16 cellular contexts compared by ENCODE assay signal in the genomic region with DNA sequence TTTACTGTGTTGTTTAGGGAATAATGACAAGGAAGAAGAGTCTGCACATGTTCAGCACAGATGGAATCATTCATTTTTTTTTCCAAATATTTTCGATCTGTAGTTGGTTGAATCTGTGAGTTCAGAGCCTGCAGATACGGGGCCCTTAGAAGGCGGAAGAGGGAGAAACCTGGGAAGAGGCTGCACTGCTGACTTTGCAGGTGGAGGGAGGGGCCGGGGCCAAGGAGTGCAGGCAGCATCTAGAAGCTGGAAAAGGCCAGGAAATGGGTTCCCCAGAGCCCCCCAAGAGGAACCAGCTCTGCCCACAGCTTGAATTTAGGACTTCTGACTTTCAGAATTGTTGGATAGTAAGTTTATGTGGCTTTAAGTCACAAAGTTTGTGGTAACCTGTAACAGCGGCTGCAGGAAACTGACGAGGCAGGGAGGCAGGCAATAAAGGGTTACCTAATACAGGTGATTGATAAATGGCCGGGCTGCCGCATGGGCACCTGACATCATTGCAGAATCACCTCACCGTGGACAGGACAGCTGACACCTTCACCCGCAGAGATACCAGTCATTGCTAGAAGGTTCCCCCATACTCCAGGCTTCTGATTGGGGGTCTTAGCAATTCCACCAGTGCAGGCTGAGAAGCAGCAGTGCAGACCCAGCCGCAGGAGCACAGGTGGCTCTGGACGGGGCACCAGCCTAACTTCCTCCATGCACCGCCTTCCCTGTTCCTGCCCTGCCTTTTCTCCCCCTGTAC.
"Had no signal": no experiment of that assay in that cellular context is flagged by ENCODE, and none has a peak within 500 bp of the region (broad histone marks: within the 10 kb centered on the region; RNA-seq: fewer than 3 reads in every experiment).

No MANE protein-coding gene starts in this region.

- H3K27ac ChIP-seq: foreskin keratinocyte, neutrophil, psoas muscle, tibial artery, vagina had no signal

- ATAC-seq: foreskin keratinocyte; naive thymus-derived CD4-positive, alpha-beta T cell; psoas muscle had no signal

- H3K4me3 ChIP-seq: psoas muscle, tibial artery, upper lobe of left lung, vagina had no signal

- H3K36me3 ChIP-seq: neutrophil, tibial artery, upper lobe of left lung, vagina had no signal

- DNase-seq: erythroblast; foreskin keratinocyte; hippocampal formation; kidney glomerular epithelial cell; mesendoderm; naive thymus-derived CD4-positive, alpha-beta T cell; nephron progenitor cell; psoas muscle; retina; small intestine; stimulated activated CD4-positive, alpha-beta T cell treated with anti-CD3 and anti-CD28 coated beads, Interleukin-2, amount 100 ng/mL, for 48 hours; stimulated activated naive CD4-positive, alpha-beta T cell treated with Interleukin-2 at 50 U/mL for 16 hours; upper lobe of left lung had no signal

- H3K27me3 ChIP-seq: foreskin keratinocyte, upper lobe of left lung, vagina had no signal

- H3K9me3 ChIP-seq: neutrophil, psoas muscle, tibial artery, upper lobe of left lung, vagina had no signal

- H3K4me1 ChIP-seq: foreskin keratinocyte, psoas muscle, tibial artery, vagina had no signal
